8 cellular contexts compared by ENCODE assay signal in genomic region chr7:152025077-152025936, GRCh38. TPM values are rescaled to one million over a fixed set of nuclear protein-coding genes. Genes with fewer than 3 reads are reported as not detected.
A peak's percentile ranks its signal among the peaks of the same experiment; 100 is the strongest.
DNase-seq lines count a peak whose midpoint lies in the region; ATAC-seq, FAIRE-seq and TF ChIP-seq lines count a peak whose summit lies in the region.

Gene GALNT11, plus strand, starts transcription at chr7:152025674. Its CDS starts 68,554 bp downstream, at chr7:152094228.

- peaks cover 4% of the 10 kb centered on the region for H3K36me3 ChIP-seq in bronchial epithelial cell (ENCODE audit: control insufficient read depth, insufficient read depth, low read length)

- TF ChIP-seq CTCF in WTC11 (IDR thresholded peaks at IDR 0.05), result no peak
- peak; percentile 47 for TF ChIP-seq CTCF in bronchial epithelial cell (IDR thresholded peaks at IDR 0.05; ENCODE audit: insufficient read depth, low read length, severe bottlenecking)

- POLR2A ChIA-PET in WTC11 (lab: Charles Lee), result no interaction called here

- DNase-seq in SIG-M5 treated with dmso at 0.1 percent for 504 hours (lab: John Stamatoyannopoulos, UW; ENCODE audit: unreplicated experiment) (peak; percentile 79), SIG-M5 (lab: John Stamatoyannopoulos, UW) (no peak), NCI-H2107 (lab: John Stamatoyannopoulos, UW) (peak; percentile 84), WTC11 (ENCODE audit: low spot score) (peak; percentile 72), bronchial epithelial cell (ENCODE audit: low read depth) (peak; percentile 62), immature natural killer cell (peak; percentile 95 to 96 (median 95)), smooth muscle cell of the brain vasculature (ENCODE audit: low read depth, low spot score) (peak; percentile 45)

- ATAC-seq in HG02970 (IDR thresholded peaks at IDR 0.05; ENCODE audit: low FRiP score, unreplicated experiment) (peak; percentile 98), WTC11 (peak; percentile 95)

- peaks cover 21% of the 10 kb centered on the region for H3K36me3 Mint-ChIP-seq in WTC11
- H3K36me3 Mint-ChIP-seq in immature natural killer cell, result peaks cover 0 to 3% (median 3%) of the 10 kb centered on the region in 3 donors

- H3K4me3 Mint-ChIP-seq in WTC11 (peak within 1 kb of the TSS; percentile 80), immature natural killer cell (peak within 1 kb of the TSS; percentile 89 to 95 (median 92))

- H3K27ac Mint-ChIP-seq in WTC11, result peak within 1 kb of the TSS; percentile 86
- peak within 1 kb of the TSS; percentile 92 to 99 (median 96) for H3K27ac Mint-ChIP-seq in immature natural killer cell

- H3K27me3 ChIP-seq in bronchial epithelial cell (ENCODE audit: control insufficient read depth, insufficient read depth, low read length), result no peaks in the 10 kb centered on the region

- H3K4me1 Mint-ChIP-seq in WTC11 (peaks cover 11% of the 10 kb centered on the region), immature natural killer cell (peaks cover 45 to 52% of the 10 kb centered on the region in 2 donors)

- no peak for FAIRE-seq in bronchial epithelial cell (lab: Jason Lieb, UNC)

- H3K4me3 ChIP-seq in bronchial epithelial cell (ENCODE audit: low read depth, low read length), result peak within 1 kb of the TSS; percentile 87

- CTCF ChIA-PET in WTC11 (lab: Charles Lee), result interaction anchor here (0.7 to 1.2 kb wide), 4 partner anchors 49 to 162 kb away, joined by 3 to 5 read pairs (median 4); no protein-coding TSS in a partner anchor

- H3K27me3 Mint-ChIP-seq in WTC11 (ENCODE audit: low read depth) (peaks cover 24% of the 10 kb centered on the region), immature natural killer cell (ENCODE audit: low read depth in 3 of 3) (peaks cover 14 to 21% (median 19%) of the 10 kb centered on the region in 3 donors)

- peaks cover 11% of the 10 kb centered on the region for H3K9me3 Mint-ChIP-seq in WTC11
- H3K9me3 Mint-ChIP-seq in immature natural killer cell, result no peaks in the 10 kb centered on the region

TF ChIP-seq in WTC11, 78 proteins besides CTCF, POLR2A, EP300 and RAD21 (continues in another document):
- TF ChIP-seq PRRX2 (CRISPR knock-in tag; IDR thresholded peaks at IDR 0.05) (no peak), KAT7 (CRISPR knock-in tag; IDR thresholded peaks at IDR 0.05; ENCODE audit: borderline replicate concordance) (0 out of 2 replicates have a peak, but pooled peaks have one; percentile 29), PRDM15 (CRISPR knock-in tag; IDR thresholded peaks at IDR 0.05) (no peak), ATF2 (CRISPR knock-in tag; IDR thresholded peaks at IDR 0.05; ENCODE audit: borderline replicate concordance, low read depth) (no peak), NR3C1 (CRISPR knock-in tag; conservative IDR thresholded peaks at IDR 0.05; ENCODE audit: low read depth) (no peak), ZNF416 (CRISPR knock-in tag; IDR thresholded peaks at IDR 0.05) (no peak), AFF4 (CRISPR knock-in tag; IDR thresholded peaks at IDR 0.05; ENCODE audit: borderline replicate concordance) (no peak), ZMAT4 (CRISPR knock-in tag; IDR thresholded peaks at IDR 0.05) (no peak), ZNF121 (CRISPR knock-in tag; IDR thresholded peaks at IDR 0.05) (peak; percentile 100), NFE2L1 (CRISPR knock-in tag; IDR thresholded peaks at IDR 0.05) (no peak), ZBTB43 (CRISPR knock-in tag; IDR thresholded peaks at IDR 0.05) (0 out of 2 replicates have a peak, but pooled peaks have one; percentile 27), ZNF263 (CRISPR knock-in tag; IDR thresholded peaks at IDR 0.05; ENCODE audit: low read depth) (no peak)

RNA-seq across cellular contexts. Expression of gene GALNT11, which starts in this region (rescaled TPM):
- total RNA-seq in WTC11 (2021) (24.0 to 26.8 TPM (median 24.9 TPM) in 3 replicates), bronchial epithelial cell (29.1 and 31.9 TPM in 2 replicates)
- polyA plus RNA-seq in immature natural killer cell, result 10 to 100 TPM; 59.2 to 86.2 (median 63.3) TPM
